Comparison of ENCODE assay signal across 24 cellular contexts in genomic region chr2:27829791-27830190, GRCh38.
"Had no signal": no experiment of that assay in that cellular context is flagged by ENCODE, and none has a peak within 500 bp of the region (broad histone marks: within the 10 kb centered on the region; RNA-seq: fewer than 3 reads in every experiment).

No MANE protein-coding gene starts in this region.

- H3K9ac ChIP-seq: parathyroid adenoma had no signal

- ATAC-seq: activated CD8-positive, alpha-beta T cell treated with anti-CD3 and anti-CD28 coated beads for 36 hours; activated T-helper 17 cell treated with anti-CD3 and anti-CD28 coated beads, Interleukin-2, amount 50 U/mL, for 72 hours; left lobe of liver; natural killer cell treated with Interleukin-12 subunit alpha and Interleukin-12 subunit beta and Interleukin-15 and Interleukin-18, amount 100 ng/mL, for 72 hours; sciatic nerve; stimulated activated naive CD8-positive, alpha-beta T cell treated with anti-CD3 and anti-CD28 coated beads, Interleukin-15, amount 100 ng/mL, for 72 hours had no signal

- DNase-seq: activated B cell treated with CpG ODN at 0.5 μM for 24 hours; activated CD4-positive, alpha-beta T cell treated with anti-CD3 and anti-CD28 coated beads for 4 hours; activated CD8-positive, alpha-beta T cell treated with anti-CD3 and anti-CD28 coated beads for 36 hours; activated naive CD4-positive, alpha-beta T cell; activated naive CD8-positive, alpha-beta T cell treated with anti-CD3 and anti-CD28 coated beads for 36 hours; activated T-cell treated with anti-CD3 and anti-CD28 coated beads, Interleukin-2, amount 50 U/mL, for 1 hour; amniotic stem cell; caudate nucleus; colonic mucosa; foreskin melanocyte; glutamatergic neuron; hypothalamus; kidney; stimulated activated CD4-positive, alpha-beta T cell treated with anti-CD3 and anti-CD28 coated beads, Interleukin-4, amount 100 ng/mL, for 1 hour; stimulated activated naive CD8-positive, alpha-beta T cell treated with anti-CD3 and anti-CD28 coated beads, Interleukin-15, amount 100 ng/mL, for 72 hours; upper lobe of left lung had no signal

- H3K27me3 ChIP-seq: colonic mucosa, neutrophil, upper lobe of left lung had no signal

- H3K4me2 ChIP-seq: smooth muscle cell had no signal

- H3K9me3 ChIP-seq: colonic mucosa, neutrophil had no signal

- H3K27ac ChIP-seq: colonic mucosa, parathyroid adenoma, upper lobe of left lung had no signal

- H3K36me3 ChIP-seq: colonic mucosa, neutrophil, upper lobe of left lung had no signal

- H3K4me1 ChIP-seq: colonic mucosa, parathyroid adenoma had no signal

- H3K4me3 ChIP-seq: colonic mucosa, lung, smooth muscle cell, upper lobe of left lung had no signal
